ENCODE assay signal across 12 cellular contexts in the genomic region with DNA sequence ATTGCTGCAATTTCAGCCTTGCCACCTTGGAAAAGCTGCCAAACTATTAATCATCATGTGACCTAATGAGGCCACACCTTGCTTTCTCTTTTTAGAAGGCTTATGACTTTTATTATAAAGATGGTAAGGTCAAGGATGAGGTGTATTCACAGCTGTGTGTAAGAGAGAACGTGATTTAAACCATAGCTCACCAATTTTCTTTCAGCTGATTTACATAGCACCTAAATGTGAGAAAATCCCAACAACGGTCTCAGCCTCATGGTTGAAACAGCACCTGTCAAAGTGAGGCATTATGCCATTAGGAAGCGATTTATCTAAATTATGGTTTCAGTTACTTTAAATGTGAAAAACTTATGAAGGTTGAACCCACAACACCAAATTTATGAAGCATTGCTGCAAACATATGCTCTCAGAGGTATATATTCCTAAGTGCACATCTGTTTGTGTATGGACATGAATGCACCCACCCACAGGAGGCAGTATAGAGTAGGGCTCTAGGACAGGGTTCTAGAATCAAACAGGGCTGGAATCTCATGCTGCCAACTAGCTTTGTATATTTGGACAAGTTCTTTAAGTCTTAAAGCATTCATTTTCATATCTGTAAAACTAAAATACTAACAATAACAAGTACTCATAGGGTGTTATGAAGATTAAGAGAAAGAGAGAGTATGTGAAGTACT. TPM values are rescaled to one million over a fixed set of nuclear protein-coding genes. Genes with fewer than 3 reads are reported as not detected.
DNase-seq lines count a peak whose midpoint lies in the region; ATAC-seq, FAIRE-seq and TF ChIP-seq lines count a peak whose summit lies in the region.
"Had no signal": no experiment of that assay in that cellular context is flagged by ENCODE, and none has a peak within 500 bp of the region (broad histone marks: within the 10 kb centered on the region; RNA-seq: fewer than 3 reads in every experiment).

No MANE protein-coding gene starts in this region.

- H3K4me3 Mint-ChIP-seq in endothelial cell (ENCODE audit: unreplicated experiment), result no peak overlapping the region
- H3K4me3 Mint-ChIP-seq: activated naive CD8-positive, alpha-beta T cell treated with anti-CD3 and anti-CD28 coated beads, Interleukin-2, amount 10 ng/mL, durations not matched to agents 7 days and 5 days; naive B cell had no signal

- H3K4me2 ChIP-seq in IMR-90 (ENCODE audit: low read depth, low read length), result no peak overlapping the region

- in situ Hi-C loops in IMR-90 (cut with MboI; ENCODE audit: low sequenced_read_pairs), result no loop called here

- H3K9ac ChIP-seq in IMR-90 (ENCODE audit: low read depth, low read length), result no peak overlapping the region
- no peak overlapping the region for H3K9ac ChIP-seq in kidney (ENCODE audit: low read length in 2 of 2)

- H4K20me1 ChIP-seq in IMR-90 (ENCODE audit: insufficient read depth, low read length), result no peaks in the 10 kb centered on the region

- DNase-seq in AG04450 (ENCODE audit: low read depth, low spot score) (no peak), GM12891 (ENCODE audit: insufficient read length, low spot score) (no peak), IMR-90 (no peak), endothelial cell (ENCODE audit: low spot score) (peak; percentile 53), kidney (no peak), amniotic stem cell (lab: John Stamatoyannopoulos, UW) (no peak)
- no peak for DNase-seq in stimulated activated naive CD4-positive, alpha-beta T cell treated with Interleukin-2 at 50 U/mL for 16 hours (lab: John Stamatoyannopoulos, UW)
- DNase-seq: activated naive CD8-positive, alpha-beta T cell treated with anti-CD3 and anti-CD28 coated beads, Interleukin-2, amount 10 ng/mL, durations not matched to agents 7 days and 5 days; naive B cell; NCI-H2171 had no signal

- H3K27ac Mint-ChIP-seq in endothelial cell (ENCODE audit: unreplicated experiment), result no peak overlapping the region
- H3K27ac Mint-ChIP-seq: activated naive CD8-positive, alpha-beta T cell treated with anti-CD3 and anti-CD28 coated beads, Interleukin-2, amount 10 ng/mL, durations not matched to agents 7 days and 5 days had no signal

- no peak overlapping the region for H3K56ac ChIP-seq in IMR-90 (ENCODE audit: extremely low read depth, insufficient read depth, low read length)

- no peak for TF ChIP-seq POLR2A in GM12891 (IDR thresholded peaks at IDR 0.05; ENCODE audit: low read depth, low read length)
- no peak for TF ChIP-seq POLR2A in IMR-90 (IDR thresholded peaks at IDR 0.05; ENCODE audit: low read depth, low read length)

- H3K4me1 Mint-ChIP-seq in endothelial cell (ENCODE audit: unreplicated experiment), result peaks cover 15% of the 10 kb centered on the region
- H3K4me1 Mint-ChIP-seq: activated naive CD8-positive, alpha-beta T cell treated with anti-CD3 and anti-CD28 coated beads, Interleukin-2, amount 10 ng/mL, durations not matched to agents 7 days and 5 days had no signal

- no peak overlapping the region for H3K14ac ChIP-seq in IMR-90 (replicated peaks; ENCODE audit: low read depth, low read length)

- H2AK9ac ChIP-seq in IMR-90 (replicated peaks; ENCODE audit: low read depth, low read length, poor library complexity), result no peak overlapping the region

- no peak overlapping the region for H2BK120ac ChIP-seq in IMR-90 (ENCODE audit: low read depth, low read length)

- no peak overlapping the region for H4K5ac ChIP-seq in IMR-90 (ENCODE audit: low read depth, low read length)

- H3K9me1 ChIP-seq in IMR-90 (ENCODE audit: insufficient read depth, low read length), result no peaks in the 10 kb centered on the region

- POLR2A ChIA-PET in AG04450 (lab: Yijun Ruan, JAX) (interaction anchor here (0.6 kb wide), 1 partner anchor 16 kb away, joined by 3 read pairs; no protein-coding TSS in a partner anchor), IMR-90 (lab: Charles Lee; ENCODE audit: unreplicated experiment) (interaction anchor here (0.7 kb wide), 1 partner anchor 46 kb away, joined by 13 read pairs; no protein-coding TSS in a partner anchor)

- no peak overlapping the region for H4K8ac ChIP-seq in IMR-90 (ENCODE audit: low read depth in 2 of 2, low read length in 2 of 2)

- intact Hi-C loops in IMR-90 (cut with micrococcal nuclease) (no loop called here), kidney (cut with DNase I) (no loop called here)

- no peak overlapping the region for H2AK5ac ChIP-seq in IMR-90 (ENCODE audit: low read depth, low read length)

- no peaks in the 10 kb centered on the region for H3K79me1 ChIP-seq in IMR-90 (ENCODE audit: low read depth in 1 of 2, low read length in 2 of 2)

- no peak for TF ChIP-seq RAD21 in IMR-90 (IDR thresholded peaks at IDR 0.05; ENCODE audit: low read length)

- CTCF ChIA-PET in AG04450 (lab: Charles Lee) (interaction anchor here (0.6 to 1.5 kb wide), 5 partner anchors 10 to 300 kb away, joined by 3 to 6 read pairs (median 4); no protein-coding TSS in a partner anchor), IMR-90 (lab: Yijun Ruan, JAX) (interaction anchor here (0.7 to 1.1 kb wide), 2 partner anchors 8 to 47 kb away, joined by 3 read pairs; no protein-coding TSS in a partner anchor)

- H3K18ac ChIP-seq in IMR-90 (ENCODE audit: low read depth, low read length), result no peak overlapping the region

- H3K4ac ChIP-seq in IMR-90 (ENCODE audit: low read depth, low read length), result no peak overlapping the region

- H2BK20ac ChIP-seq in IMR-90 (ENCODE audit: low read depth, low read length), result no peak overlapping the region

- no peak overlapping the region for H3K27ac ChIP-seq in AG04450 (ENCODE audit: low read depth, low read length)
- H3K27ac ChIP-seq in IMR-90 (ENCODE audit: insufficient read depth, low read length), result no peak overlapping the region
- no peak overlapping the region for H3K27ac ChIP-seq in kidney (ENCODE audit: low read depth in 2 of 2, low read length in 2 of 2)
- H3K27ac ChIP-seq: thoracic aorta had no signal

- H3K36me3 ChIP-seq in IMR-90 (ENCODE audit: control insufficient read depth, insufficient read depth, low read length) (no peaks in the 10 kb centered on the region), kidney (ENCODE audit: control insufficient read depth in 1 of 2, insufficient read depth in 2 of 2, low read length in 2 of 2) (no peaks in the 10 kb centered on the region)
- H3K36me3 ChIP-seq: thoracic aorta had no signal

- TF ChIP-seq CTCF in AG04450 (IDR thresholded peaks at IDR 0.05; ENCODE audit: low read depth, low read length), result 0 out of 2 replicates have a peak, but pooled peaks have one; percentile 20
- no peak for TF ChIP-seq CTCF in IMR-90 (conservative IDR thresholded peaks at IDR 0.05; ENCODE audit: low read depth, low read length)
- peak; percentile 61 for TF ChIP-seq CTCF in endothelial cell (IDR thresholded peaks at IDR 0.05; ENCODE audit: unreplicated experiment)
- TF ChIP-seq CTCF in kidney (IDR thresholded peaks at IDR 0.05; ENCODE audit: borderline replicate concordance, extremely low read depth, insufficient read depth), result no peak

- H3K4me1 ChIP-seq in IMR-90 (ENCODE audit: control insufficient read depth, insufficient read depth, low read length) (no peaks in the 10 kb centered on the region), kidney (ENCODE audit: control insufficient read depth in 1 of 2, insufficient read depth in 1 of 2, low read depth in 1 of 2, low read length in 2 of 2) (no peaks in the 10 kb centered on the region)

- H2BK5ac ChIP-seq in IMR-90 (ENCODE audit: low read depth, low read length, poor library complexity, severe bottlenecking), result no peak overlapping the region

- no TSS peak for BruUV-seq in IMR-90 (replicated peaks; lab: Mats Ljungman, UMichigan)

- no peaks in the 10 kb centered on the region for H3K27me3 Mint-ChIP-seq in endothelial cell (ENCODE audit: unreplicated experiment)
- H3K27me3 Mint-ChIP-seq: activated naive CD8-positive, alpha-beta T cell treated with anti-CD3 and anti-CD28 coated beads, Interleukin-2, amount 10 ng/mL, durations not matched to agents 7 days and 5 days; naive B cell had no signal

- H4K91ac ChIP-seq in IMR-90 (ENCODE audit: insufficient read depth, low read depth, low read length), result no peak overlapping the region

- H3K27me3 ChIP-seq in AG04450 (ENCODE audit: control insufficient read depth, insufficient read depth, low read length) (no peaks in the 10 kb centered on the region), IMR-90 (ENCODE audit: control insufficient read depth, insufficient read depth, low read length) (no peaks in the 10 kb centered on the region)

- no peak overlapping the region for H2BK15ac ChIP-seq in IMR-90 (ENCODE audit: low read depth, low read length)

- H2AFZ ChIP-seq in IMR-90 (replicated peaks; ENCODE audit: low read length, poor library complexity), result no peak overlapping the region

- peaks cover 6% of the 10 kb centered on the region for H3K36me3 Mint-ChIP-seq in endothelial cell (ENCODE audit: low read depth, unreplicated experiment)

- FAIRE-seq in GM12891 (lab: Jason Lieb, UNC), result peak; percentile 48
- no peak for FAIRE-seq in kidney (lab: Jason Lieb, UNC)

- H3K4me3 ChIP-seq in AG04450 (ENCODE audit: low read depth, low read length), result no peak overlapping the region
- H3K4me3 ChIP-seq in IMR-90 (ENCODE audit: insufficient read depth, low read depth, low read length), result no peak overlapping the region
- H3K4me3 ChIP-seq in kidney (ENCODE audit: low read length in 2 of 2), result no peak overlapping the region
- H3K4me3 ChIP-seq: thoracic aorta had no signal

- dilution Hi-C loops in IMR-90 (cut with HindIII; ENCODE audit: low sequenced_read_pairs, unreplicated experiment), result no loop called here

- no peak overlapping the region for H3K23ac ChIP-seq in IMR-90 (ENCODE audit: low read depth, low read length)

- H3K9me3 ChIP-seq in AG04450 (ENCODE audit: control insufficient read depth, insufficient read depth, low read length) (no peaks in the 10 kb centered on the region), IMR-90 (ENCODE audit: control insufficient read depth, insufficient read depth, low read length) (no peaks in the 10 kb centered on the region), kidney (ENCODE audit: control insufficient read depth in 1 of 2, low read length in 2 of 2) (no peaks in the 10 kb centered on the region)
- H3K9me3 ChIP-seq: thoracic aorta had no signal

- ATAC-seq in IMR-90 (ENCODE audit: low read depth), result 0 out of 2 replicates have a peak, but pooled peaks have one; percentile 17
- no peak for ATAC-seq in HG03045 (IDR thresholded peaks at IDR 0.05; ENCODE audit: unreplicated experiment)

- WGBS in IMR-90 (ENCODE audit: extremely low coverage in 2 of 2, insufficient read length in 1 of 2), 2 experiments, result no CpG with 5 or more reads among the region's 3 CpGs

- H3K9me3 Mint-ChIP-seq in endothelial cell (ENCODE audit: unreplicated experiment), result no peaks in the 10 kb centered on the region
- H3K9me3 Mint-ChIP-seq: activated naive CD8-positive, alpha-beta T cell treated with anti-CD3 and anti-CD28 coated beads, Interleukin-2, amount 10 ng/mL, durations not matched to agents 7 days and 5 days; naive B cell had no signal

RNA-seq across cellular contexts. Expression of gene ANXA3, which starts 40.7 kb away (rescaled TPM):
- 13.9 and 15.3 TPM in 2 replicates for polyA plus RNA-seq in AG04450 (2011; rRNA removed)
- polyA minus RNA-seq in AG04450 (2011; rRNA and poly(A)+ RNA removed), result 5.7 and 7.9 TPM in 2 replicates
- polyA plus RNA-seq in GM12891 (2012; ENCODE audit: low read depth, missing spikeins), result not detected
- 5.0 and 5.3 TPM in 2 replicates for total RNA-seq in IMR-90 (2012; rRNA removed)
- 4.2 and 4.8 TPM in 2 replicates for polyA plus RNA-seq in IMR-90 (2012; rRNA removed)
- polyA plus RNA-seq in IMR-90 (2012; cell fraction: cytosol; rRNA removed), result 1.7 and 6.2 TPM in 2 replicates
- 1.5 and 9.7 TPM in 2 replicates for polyA plus RNA-seq in IMR-90 (2012; cell fraction: nucleus; rRNA removed; ENCODE audit: low replicate concordance)
- 30.4 TPM for total RNA-seq in endothelial cell (ENCODE audit: unreplicated experiment)
- 79.9 TPM for total RNA-seq in kidney
- polyA plus RNA-seq in kidney (ENCODE audit: insufficient read depth, low read depth, low replicate concordance), result 33.7 TPM

Comparison
In these comparisons a context has a peak if more than half of its experiments do, and no peak if none do; other contexts are left out.
1. CTCF ChIP-seq: peak in AG04450 (single experiment) and endothelial cell (single experiment); none in IMR-90 (single experiment) and kidney (single experiment).